ENCODE assay signal across 8 cellular contexts in the genomic region with DNA sequence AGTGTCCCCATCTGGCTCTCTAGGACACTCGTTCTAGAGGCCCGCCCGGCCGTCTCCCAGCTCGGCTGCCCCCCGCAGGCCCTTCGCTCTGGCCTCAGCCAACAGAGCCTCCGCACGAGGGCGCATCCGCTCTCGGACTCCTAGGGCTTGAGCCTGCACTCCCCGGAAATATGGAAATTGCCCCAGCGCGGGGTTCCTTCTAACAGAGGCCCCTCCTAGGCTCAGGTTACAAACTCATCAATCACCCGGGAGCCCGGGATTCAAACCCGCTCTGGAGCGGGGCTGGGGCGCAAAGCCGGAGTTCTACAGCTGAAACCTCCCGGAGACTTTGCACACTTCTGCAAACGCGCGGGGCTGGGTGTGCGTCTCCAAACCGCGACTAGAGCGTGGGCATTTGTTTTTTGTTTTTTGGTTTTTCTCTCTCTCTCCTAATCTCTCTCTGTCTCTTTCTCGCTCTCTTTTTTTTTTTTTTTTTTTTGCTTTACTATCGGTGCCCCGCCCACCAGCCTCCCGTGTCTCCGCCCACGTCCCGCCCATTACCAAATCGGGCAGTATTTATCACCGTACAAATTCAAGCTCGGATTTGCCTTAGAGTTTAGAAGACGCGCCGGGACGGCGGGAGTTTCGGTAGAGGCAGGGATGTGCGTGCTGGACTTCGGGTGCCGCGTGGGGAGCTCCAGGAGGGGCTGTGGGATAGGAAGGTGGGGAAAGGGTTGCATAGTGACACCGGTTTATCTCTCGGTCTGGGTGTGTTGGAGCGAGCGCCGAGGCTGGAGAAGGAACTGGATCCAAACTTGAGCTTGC. TPM values are rescaled to one million over a fixed set of nuclear protein-coding genes. Genes with fewer than 3 reads are reported as not detected.
DNase-seq lines count a peak whose midpoint lies in the region; ATAC-seq and TF ChIP-seq lines count a peak whose summit lies in the region.

No MANE protein-coding gene starts in this region.

- H3K27ac ChIP-seq in fibroblast of lung (ENCODE audit: insufficient read depth, low read length) (peak overlapping the region; percentile 97), transverse colon (peak overlapping the region; percentile 40 to 76 (median 62))

- H2AFZ ChIP-seq in fibroblast of lung (ENCODE audit: low read length) = peak overlapping the region; percentile 50

- H3K36me3 ChIP-seq in GM06990 (ENCODE audit: control insufficient read depth, insufficient read depth, low read length) (no peaks in the 10 kb centered on the region), fibroblast of lung (ENCODE audit: control insufficient read depth, insufficient read depth, low read length) (peaks cover 5% of the 10 kb centered on the region), transverse colon (no peaks in the 10 kb centered on the region)

- H3K27ac Mint-ChIP-seq in naive B cell = no peak overlapping the region

- H3K36me3 Mint-ChIP-seq in naive B cell = no peaks in the 10 kb centered on the region

- H3K27me3 Mint-ChIP-seq in naive B cell = peaks cover 77 to 96% (median 86%) of the 10 kb centered on the region in 3 donors

- H3K4me1 Mint-ChIP-seq in naive B cell = peaks cover 16 to 27% (median 19%) of the 10 kb centered on the region in 3 donors

- H3K9ac ChIP-seq in fibroblast of lung (ENCODE audit: insufficient read depth, low read length) = peak overlapping the region; percentile 87

- no peaks in the 10 kb centered on the region for H4K20me1 ChIP-seq in fibroblast of lung (ENCODE audit: control insufficient read depth, extremely low read depth, insufficient read depth, low read length)

- H3K79me2 ChIP-seq in fibroblast of lung (ENCODE audit: control insufficient read depth, insufficient read depth, low read length) = peaks cover 51% of the 10 kb centered on the region

- H3K4me3 Mint-ChIP-seq in naive B cell = peak overlapping the region; percentile 64 to 94 (median 76)

- peak; percentile 57 for TF ChIP-seq CTCF in GM06990 (IDR thresholded peaks at IDR 0.05; ENCODE audit: insufficient read depth, low read length, poor library complexity, severe bottlenecking)
- TF ChIP-seq CTCF in NB4 (IDR thresholded peaks at IDR 0.05; ENCODE audit: low read depth, low read length) = peak; percentile 73
- peak; percentile 77 to 79 for TF ChIP-seq CTCF in fibroblast of lung (conservative IDR thresholded peaks at IDR 0.05 in 1 of 2, IDR thresholded peaks at IDR 0.05 in 1 of 2; ENCODE audit: low read depth in 1 of 2, low read length in 2 of 2)
- TF ChIP-seq CTCF in transverse colon (IDR thresholded peaks at IDR 0.05) = peak in 3 of 5 experiments; percentile 7 to 36 (median 36)

- H3K27me3 ChIP-seq in GM06990 (replicated peaks; ENCODE audit: control insufficient read depth, insufficient read depth, low read length) (no peaks in the 10 kb centered on the region; the same call in 1 of the 2 replicates), fibroblast of lung (ENCODE audit: control insufficient read depth, insufficient read depth, low read length) (no peaks in the 10 kb centered on the region), transverse colon (peaks cover 100% of the 10 kb centered on the region)

- DNase-seq in GM06990 (ENCODE audit: extremely low read depth, insufficient read length) (peak; percentile 48), NB4 (ENCODE audit: low read depth) (peak; percentile 85), activated T-cell treated with anti-CD3 and anti-CD28 coated beads for 24 hours (ENCODE audit: low read depth) (peak; percentile 42), fibroblast of lung (ENCODE audit: low read depth in 2 of 2) (peak; percentile 97 to 99), naive B cell (no peak), transverse colon (peak; percentile 60), NCI-H1048 (lab: John Stamatoyannopoulos, UW) (no peak)

- intact Hi-C loops in transverse colon (cut with DNase I; ENCODE audit: low total_unique reads) = no loop called here

- in situ Hi-C loops in transverse colon (cut with MboI; ENCODE audit: low pct_ligation_motif_present in 1 of 4, low pct_unique_long_range_greater_than_20kb in 1 of 4, low sequenced_read_pairs in 3 of 4) = no loop called here

- WGBS in transverse colon (ENCODE audit: low coverage in 1 of 2), 2 donors = 0 to 2% methylated on average over 5 to 47 of the region's 54 CpGs

- H3K4me1 ChIP-seq in fibroblast of lung (ENCODE audit: control insufficient read depth, extremely low read depth, insufficient read depth, low read length) = peaks cover 17% of the 10 kb centered on the region
- peaks cover 0 to 15% (median 7%) of the 10 kb centered on the region in 4 donors for H3K4me1 ChIP-seq in transverse colon

- H3K9me3 ChIP-seq in fibroblast of lung (ENCODE audit: control insufficient read depth, insufficient read depth, low read depth, low read length) (no peaks in the 10 kb centered on the region), transverse colon (no peaks in the 10 kb centered on the region)

- ATAC-seq in naive B cell (ENCODE audit: low read depth in 2 of 2) (peak in 1 of 2 donors; percentile 44), HG02885 (IDR thresholded peaks at IDR 0.05; ENCODE audit: poor library complexity, unreplicated experiment) (no peak)

- H3K4me2 ChIP-seq in fibroblast of lung (ENCODE audit: extremely low read depth, insufficient read depth, low read length) = peak overlapping the region; percentile 87

- H3K4me3 ChIP-seq in GM06990 (replicated peaks; ENCODE audit: low read depth, low read length) (peak overlapping the region; percentile 38), NB4 (ENCODE audit: low read depth, low read length) (peak overlapping the region; percentile 32), fibroblast of lung (replicated peaks in 1 of 4; ENCODE audit: control extremely low read depth in 1 of 4, insufficient read depth in 1 of 4, low read depth in 3 of 4, low read length in 4 of 4) (peak overlapping the region; percentile 62 to 86 (median 76)), transverse colon (peak overlapping the region in 3 of 4 donors; percentile 30 to 52 (median 37))

- TF ChIP-seq POLR2A in NB4 (IDR thresholded peaks at IDR 0.05; ENCODE audit: extremely low read depth, insufficient read length) (no peak), transverse colon (IDR thresholded peaks at IDR 0.05) (peak; percentile 56)

- no peak for TF ChIP-seq EP300 in transverse colon (IDR thresholded peaks at IDR 0.05; ENCODE audit: low read depth)

- H3K9me3 Mint-ChIP-seq in naive B cell = peaks cover 0 to 4% (median 0%) of the 10 kb centered on the region in 7 donors

RNA-seq across cellular contexts. Expression of a gene that starts 2.4 kb away (rescaled TPM):
- total RNA-seq in fibroblast of lung (24.1 and 27.4 TPM in 2 replicates), transverse colon (1 to 10 TPM in 3 of 4 donors, under 1 TPM in 1; 0.75 to 2.1 (median 1.3) TPM)
- polyA plus RNA-seq in fibroblast of lung (5.9 and 19.0 TPM in 2 replicates), naive B cell (ENCODE audit: low read depth in 6 of 6) (not detected)
- 9.4 and 31.1 TPM in 2 replicates for polyA plus RNA-seq in fibroblast of lung (2012)
- 4.9 and 6.9 TPM in 2 replicates for polyA minus RNA-seq in fibroblast of lung (ENCODE audit: low replicate concordance)

RNA-seq across cellular contexts. Expression of a gene that starts 9.3 kb away (rescaled TPM):
- 0.26 and 0.50 TPM in 2 replicates for total RNA-seq in fibroblast of lung
- polyA plus RNA-seq in fibroblast of lung = 1.1 and 1.5 TPM in 2 replicates
- 4.5 and 7.2 TPM in 2 replicates for polyA plus RNA-seq in fibroblast of lung (2012)
- 1.6 and 1.9 TPM in 2 replicates for polyA minus RNA-seq in fibroblast of lung (ENCODE audit: low replicate concordance)
- polyA plus RNA-seq in naive B cell (ENCODE audit: low read depth in 6 of 6) = not detected
- total RNA-seq in transverse colon = under 1 TPM in 1 of 4 donors, not detected in 3; 0.27 TPM

RNA-seq across cellular contexts. Expression of a gene that starts 20.9 kb away (rescaled TPM):
- total RNA-seq in fibroblast of lung (13.6 and 19.3 TPM in 2 replicates), transverse colon (10 to 100 TPM; 25.4 to 51.1 (median 30.0) TPM)
- polyA plus RNA-seq in fibroblast of lung (11.4 and 13.1 TPM in 2 replicates), naive B cell (ENCODE audit: low read depth in 6 of 6) (10 to 100 TPM in 5 of 6 donors, 1 to 10 TPM in 1; 5.6 to 18.6 (median 16.6) TPM)
- polyA plus RNA-seq in fibroblast of lung (2012) = 9.3 and 9.7 TPM in 2 replicates
- polyA minus RNA-seq in fibroblast of lung (ENCODE audit: low replicate concordance) = 5.9 and 16.3 TPM in 2 replicates

Comparison
In these comparisons a context has a peak if more than half of its experiments do, and no peak if none do; other contexts are left out.
1. DNase-seq: peak in GM06990 (single experiment), NB4 (single experiment), activated T-cell treated with anti-CD3 and anti-CD28 coated beads for 24 hours (single experiment), fibroblast of lung (2 of 2) and transverse colon (single experiment); none in naive B cell (single experiment) and NCI-H1048 (single experiment).
2. Peak in every context shown above with its lines, with median percentiles within 50 percentile points of each other: H3K4me3 ChIP-seq and CTCF ChIP-seq.